1 cellular context compared by ENCODE assay signal in genomic region chr17:82022981-82023446, GRCh38.
TF ChIP-seq lines count a peak whose summit lies in the region.

Gene LRRC45, plus strand, starts transcription at chr17:82023305. Its CDS starts 339 bp downstream, at chr17:82023644.

TF ChIP-seq in H1, 55 proteins besides CTCF, POLR2A, EP300 and RAD21 (continued from another document):
- no peak for TF ChIP-seq ATF3 (IDR thresholded peaks at IDR 0.05; ENCODE audit: insufficient read depth, low read depth, low read length)
- peak; percentile 91 for TF ChIP-seq SP1 (IDR thresholded peaks at IDR 0.05; ENCODE audit: low read depth, low read length)
- peak; percentile 65; the same call in 1 of the 2 replicates for TF ChIP-seq CREB1 (IDR thresholded peaks at IDR 0.05)
- peak; percentile 41 for TF ChIP-seq NANOG (IDR thresholded peaks at IDR 0.05; ENCODE audit: insufficient read depth, low read depth, low read length, poor library complexity, severe bottlenecking)
- TF ChIP-seq SIN3A (conservative IDR thresholded peaks at IDR 0.05 in 1 of 2, IDR thresholded peaks at IDR 0.05 in 1 of 2; ENCODE audit: low read depth in 1 of 2, low read length in 2 of 2): 0 out of 4 replicates have a peak, but pooled peaks of 1 of the 2 experiments have one; percentile 58
- no peak for TF ChIP-seq ATF2 (IDR thresholded peaks at IDR 0.05; ENCODE audit: low read length)
- TF ChIP-seq TBP (IDR thresholded peaks at IDR 0.05; ENCODE audit: low read depth, low read length): no peak
- peak; percentile 32; the same call in 1 of the 2 replicates for TF ChIP-seq NRF1 (IDR thresholded peaks at IDR 0.05; ENCODE audit: low read depth, low read length)
- no peak for TF ChIP-seq KDM4A (IDR thresholded peaks at IDR 0.05; ENCODE audit: low read depth, low read length, severe bottlenecking)
- TF ChIP-seq CHD7 (IDR thresholded peaks at IDR 0.05; ENCODE audit: insufficient replicate concordance, low read length): no peak
- TF ChIP-seq RFX5 (IDR thresholded peaks at IDR 0.05; ENCODE audit: borderline replicate concordance, low read depth, low read length): no peak
- no peak for TF ChIP-seq KDM1A (IDR thresholded peaks at IDR 0.05; ENCODE audit: borderline replicate concordance, low read length)
- TF ChIP-seq TCF12 (IDR thresholded peaks at IDR 0.05; ENCODE audit: low read depth, low read length): no peak
- TF ChIP-seq RNF2 (IDR thresholded peaks at IDR 0.05; ENCODE audit: borderline replicate concordance, low read depth, low read length, missing control alignments, poor library complexity, severe bottlenecking): no peak
- TF ChIP-seq BACH1 (IDR thresholded peaks at IDR 0.05; ENCODE audit: low read length): no peak
- no peak for TF ChIP-seq EZH2 (IDR thresholded peaks at IDR 0.05; ENCODE audit: low read depth, low read length, severe bottlenecking)
- TF ChIP-seq SP2 (IDR thresholded peaks at IDR 0.05; ENCODE audit: low read length): peak; percentile 53
- TF ChIP-seq ZNF274 (IDR thresholded peaks at IDR 0.05; ENCODE audit: borderline replicate concordance, extremely low read depth, low read length): no peak
- TF ChIP-seq GABPA (IDR thresholded peaks at IDR 0.05; ENCODE audit: borderline replicate concordance, insufficient read depth, low read length): no peak
- no peak for TF ChIP-seq RBBP5 (IDR thresholded peaks at IDR 0.05; ENCODE audit: borderline replicate concordance, low read depth, low read length)
- TF ChIP-seq MAX (IDR thresholded peaks at IDR 0.05): 0 out of 2 replicates have a peak, but pooled peaks have one; percentile 0
- TF ChIP-seq HDAC6 (IDR thresholded peaks at IDR 0.05; ENCODE audit: low read depth, low read length): no peak
- TF ChIP-seq SUZ12 (IDR thresholded peaks at IDR 0.05; ENCODE audit: low read length): no peak
- no peak for TF ChIP-seq YY1 (IDR thresholded peaks at IDR 0.05; ENCODE audit: low read depth, low read length)
- TF ChIP-seq MAFK (IDR thresholded peaks at IDR 0.05; ENCODE audit: low read depth, low read length): no peak
- no peak for TF ChIP-seq USF2 (IDR thresholded peaks at IDR 0.05; ENCODE audit: low read length)
- TF ChIP-seq POU5F1 (IDR thresholded peaks at IDR 0.05; ENCODE audit: low read depth, low read length): no peak
- TF ChIP-seq JUND (IDR thresholded peaks at IDR 0.05; ENCODE audit: low read length): no peak
- TF ChIP-seq CTBP2 (IDR thresholded peaks at IDR 0.05; ENCODE audit: borderline replicate concordance, insufficient read depth, insufficient read length, low read length): no peak
- TF ChIP-seq SIX5 (IDR thresholded peaks at IDR 0.05; ENCODE audit: low read depth, low read length): peak; percentile 66
- TF ChIP-seq KDM5A (IDR thresholded peaks at IDR 0.05; ENCODE audit: low read length): no peak
- TF ChIP-seq RXRA (IDR thresholded peaks at IDR 0.05; ENCODE audit: insufficient read depth, low read depth, low read length): no peak
- TF ChIP-seq TAF7 (optimal IDR thresholded peaks at IDR 0.05; ENCODE audit: borderline replicate concordance, low read depth, low read length): no peak
- TF ChIP-seq BRCA1 (IDR thresholded peaks at IDR 0.05; ENCODE audit: low read depth, low read length): no peak
- TF ChIP-seq SP4 (IDR thresholded peaks at IDR 0.05; ENCODE audit: low read length): 0 out of 2 replicates have a peak, but pooled peaks have one; percentile 55
- no peak for TF ChIP-seq SAP30 (IDR thresholded peaks at IDR 0.05; ENCODE audit: insufficient read depth, insufficient replicate concordance, low read length)
- no peak for TF ChIP-seq HDAC2 (IDR thresholded peaks at IDR 0.05; ENCODE audit: borderline replicate concordance in 1 of 2, low read depth in 2 of 2, low read length in 2 of 2)
- no peak for TF ChIP-seq BCL11A (IDR thresholded peaks at IDR 0.05; ENCODE audit: low read depth in 2 of 2, low read length in 2 of 2)
- no peak for TF ChIP-seq TAF1 (IDR thresholded peaks at IDR 0.05; ENCODE audit: low read depth, low read length)
- TF ChIP-seq GTF2F1 (IDR thresholded peaks at IDR 0.05; ENCODE audit: borderline replicate concordance, low read depth, low read length): no peak
- no peak for TF ChIP-seq EGR1 (IDR thresholded peaks at IDR 0.05; ENCODE audit: borderline replicate concordance, low read depth, low read length)
